In the genomic region with DNA sequence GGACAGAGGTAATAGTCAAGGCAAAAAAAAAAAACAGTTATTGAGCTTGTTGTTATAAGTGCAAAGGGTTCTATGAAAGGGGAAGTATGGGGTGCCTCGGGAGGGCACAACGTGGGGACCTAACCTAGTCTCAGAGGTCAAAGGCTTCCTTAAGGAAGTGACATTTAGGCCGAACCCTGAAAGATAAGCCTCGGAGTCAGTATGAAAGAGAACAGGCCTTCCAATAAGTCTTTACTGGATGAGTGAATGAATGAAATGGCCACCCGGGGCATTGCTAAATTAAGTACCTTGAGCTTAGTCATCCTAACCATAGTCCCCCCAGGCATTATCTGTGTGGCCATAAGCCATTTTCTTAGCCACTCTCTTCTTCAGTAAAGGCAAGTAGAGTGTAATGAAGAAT, we compare ENCODE assay signal across 11 cellular contexts. TPM values are rescaled to one million over a fixed set of nuclear protein-coding genes. Genes with fewer than 3 reads are reported as not detected.
DNase-seq lines count a peak whose midpoint lies in the region; ATAC-seq and TF ChIP-seq lines count a peak whose summit lies in the region.
"Had no signal": no experiment of that assay in that cellular context is flagged by ENCODE, and none has a peak within 500 bp of the region (broad histone marks: within the 10 kb centered on the region; RNA-seq: fewer than 3 reads in every experiment).

No MANE protein-coding gene starts in this region.

- intact Hi-C loops in lower leg skin (cut with DNase I; ENCODE audit: low total_unique reads) (no loop called here), adrenal gland (cut with DNase I) (no loop called here)

- WGBS in lower leg skin, 2 donors = 73 to 78% methylated on average over 5 of the region's 5 CpGs
- 58 to 68% (median 61%) methylated on average over 5 of the region's 5 CpGs for WGBS in adrenal gland, 4 donors

- ATAC-seq in HG02759 (IDR thresholded peaks at IDR 0.05; ENCODE audit: unreplicated experiment) (peak; percentile 35), T-cell (replicated peaks in 1 of 4) (no peak), memory B cell (ENCODE audit: low read depth) (peak; percentile 85), GM21576 (IDR thresholded peaks at IDR 0.05; ENCODE audit: unreplicated experiment) (no peak)

- no peaks in the 10 kb centered on the region for H3K9me3 Mint-ChIP-seq in T-cell
- H3K9me3 Mint-ChIP-seq in memory B cell = no peaks in the 10 kb centered on the region

- no peak overlapping the region for H3K27ac ChIP-seq in adrenal gland
- H3K27ac ChIP-seq: SJCRH30 had no signal

- H3K4me1 ChIP-seq in adrenal gland (replicated peaks in 1 of 2) = peaks cover 0 to 60% of the 10 kb centered on the region in 2 donors

- peak overlapping the region in 2 of 3 donors; percentile 2 to 82 for H3K4me3 Mint-ChIP-seq in T-cell
- peak overlapping the region; percentile 46 for H3K4me3 Mint-ChIP-seq in memory B cell

- H3K36me3 Mint-ChIP-seq in T-cell (peaks cover 15% of the 10 kb centered on the region), memory B cell (peaks cover 9% of the 10 kb centered on the region)

- peak; percentile 51 for DNase-seq in GDM1 (lab: John Stamatoyannopoulos, UW)
- DNase-seq in T-cell = no peak
- no peak for DNase-seq in memory B cell (ENCODE audit: low spot score in 2 of 2)
- DNase-seq in lower leg skin (ENCODE audit: low spot score in 2 of 2) = no peak
- no peak for DNase-seq in adrenal gland
- no peak for DNase-seq in stimulated activated CD4-positive, alpha-beta T cell treated with anti-CD3 and anti-CD28 coated beads, Interleukin-4, amount 100 ng/mL, for 24 hours
- DNase-seq: activated gamma-delta T cell, MG63, SJCRH30 had no signal

- no peaks in the 10 kb centered on the region for H3K9me3 ChIP-seq in adrenal gland (replicated peaks in 1 of 3)
- H3K9me3 ChIP-seq: MG63, SJCRH30 had no signal

- TF ChIP-seq POLR2A in lower leg skin (IDR thresholded peaks at IDR 0.05) (no peak), adrenal gland (IDR thresholded peaks at IDR 0.05) (no peak)

- no peaks in the 10 kb centered on the region for H3K27me3 Mint-ChIP-seq in T-cell
- no peaks in the 10 kb centered on the region for H3K27me3 Mint-ChIP-seq in memory B cell

- H3K27ac Mint-ChIP-seq in T-cell = peak overlapping the region; percentile 98 to 100
- H3K27ac Mint-ChIP-seq in memory B cell = peak overlapping the region; percentile 89

- no peaks in the 10 kb centered on the region for H3K36me3 ChIP-seq in adrenal gland (replicated peaks in 1 of 2)
- H3K36me3 ChIP-seq: MG63, SJCRH30 had no signal

- H3K27me3 ChIP-seq in adrenal gland = no peaks in the 10 kb centered on the region
- H3K27me3 ChIP-seq: MG63, SJCRH30 had no signal

- H3K4me1 Mint-ChIP-seq in T-cell (peaks cover 96 to 99% (median 97%) of the 10 kb centered on the region in 3 donors), memory B cell (peaks cover 76% of the 10 kb centered on the region)

- CTCF ChIA-PET in T-cell (lab: Charles Lee) = interaction anchor here in 1 of 2 donors (0.6 to 0.7 kb wide), 4 partner anchors 20 to 475 kb away, joined by 3 to 5 read pairs (median 3); partner anchors contain the start of gene FLI1

- no peak for TF ChIP-seq CTCF in lower leg skin (IDR thresholded peaks at IDR 0.05)
- no peak for TF ChIP-seq CTCF in adrenal gland (IDR thresholded peaks at IDR 0.05)

- POLR2A ChIA-PET in T-cell (lab: Charles Lee) = interaction anchor here in 1 of 2 donors (0.6 to 0.7 kb wide), 2 partner anchors 13 to 20 kb away, joined by 3 to 4 read pairs; partner anchors contain the start of gene FLI1

- no peak overlapping the region for H3K4me3 ChIP-seq in lower leg skin (ENCODE audit: low read depth, poor library complexity, severe bottlenecking)
- H3K4me3 ChIP-seq in adrenal gland = no peak overlapping the region
- H3K4me3 ChIP-seq: MG63, SJCRH30 had no signal

RNA-seq across cellular contexts. Expression of gene FLI1, which starts 19.7 kb away (rescaled TPM):
- total RNA-seq in T-cell (100 to 1,000 TPM in 2 of 5 donors, 10 to 100 TPM in 3; 87.0 to 114 (median 94.6) TPM), lower leg skin (10 to 100 TPM in 1 of 4 donors, 1 to 10 TPM in 3; 3.8 to 16.5 (median 6.8) TPM), adrenal gland (10 to 100 TPM in 5 of 8 donors, 1 to 10 TPM in 3; 2.4 to 21.3 (median 16.9) TPM)
- 1 to 10 TPM; 5.2 to 9.7 (median 5.8) TPM for polyA plus RNA-seq in adrenal gland

Comparison
In these comparisons a context has a peak if more than half of its experiments do, and no peak if none do; other contexts are left out.
1. ATAC-seq: peak in HG02759 (single experiment) and memory B cell (single experiment); none in T-cell (0 of 4) and GM21576 (single experiment).